7 cellular contexts compared by ENCODE assay signal in genomic region chr14:105698940-105699556, GRCh38.
DNase-seq lines count a peak whose midpoint lies in the region; ATAC-seq and TF ChIP-seq lines count a peak whose summit lies in the region.
"Not testable (repeated sequence)": the region's sequence is repeated elsewhere in the genome, so short reads cannot be mapped to it uniquely, and the experiment has no call there.

No MANE protein-coding gene starts in this region.

- peak; percentile 17 for ATAC-seq in HG02981 (IDR thresholded peaks at IDR 0.05; ENCODE audit: unreplicated experiment)
- peak; percentile 53 for ATAC-seq in PC-3
- ATAC-seq in heart right ventricle, result peak in 7 of 8 donors; percentile 33 to 65 (median 55)
- ATAC-seq in memory B cell (ENCODE audit: low read depth), result peak; percentile 23
- peak; percentile 36 for ATAC-seq in stimulated activated effector memory CD8-positive, alpha-beta T cell treated with anti-CD3 and anti-CD28 coated beads, Interleukin-12 subunit alpha, Interleukin-12 subunit beta, amount 100 ng/mL, for 72 hours

- WGBS in heart right ventricle, 2 donors, result 84 to 93% methylated on average over 12 to 13 of the region's 27 CpGs

- DNase-seq in PC-3; heart right ventricle; stimulated activated effector memory CD8-positive, alpha-beta T cell treated with anti-CD3 and anti-CD28 coated beads, Interleukin-12 subunit alpha, Interleukin-12 subunit beta, amount 100 ng/mL, for 72 hours (ENCODE audit: low spot score in 2 of 2): not testable (repeated sequence)
- peak; percentile 40 for DNase-seq in activated CD8-positive, alpha-beta memory T cell treated with anti-CD3 and anti-CD28 coated beads, Interleukin-2, amount 50 U/mL, for 48 hours
- peak in 1 of 2 donors; percentile 57 for DNase-seq in memory B cell (ENCODE audit: low spot score in 2 of 2)

- H3K4me3 Mint-ChIP-seq in memory B cell; stimulated activated effector memory CD8-positive, alpha-beta T cell treated with anti-CD3 and anti-CD28 coated beads, Interleukin-12 subunit alpha, Interleukin-12 subunit beta, amount 100 ng/mL, for 72 hours: not testable (repeated sequence)

- not testable (repeated sequence) for H3K36me3 Mint-ChIP-seq in memory B cell; stimulated activated effector memory CD8-positive, alpha-beta T cell treated with anti-CD3 and anti-CD28 coated beads, Interleukin-12 subunit alpha, Interleukin-12 subunit beta, amount 100 ng/mL, for 72 hours

- intact Hi-C loops in PC-3 (cut with micrococcal nuclease), result not testable (repeated sequence)
- intact Hi-C loops in heart right ventricle (cut with DNase I), result loop anchor here in 1 of 10 donors (10.0 kb wide), 1 partner anchor 246 kb away; no protein-coding TSS in a partner anchor

- H3K4me1 Mint-ChIP-seq in memory B cell, result peaks cover 50% of the 10 kb centered on the region
- H3K4me1 Mint-ChIP-seq in stimulated activated effector memory CD8-positive, alpha-beta T cell treated with anti-CD3 and anti-CD28 coated beads, Interleukin-12 subunit alpha, Interleukin-12 subunit beta, amount 100 ng/mL, for 72 hours, result peaks cover 32% of the 10 kb centered on the region

- not testable (repeated sequence) for H2AFZ ChIP-seq in PC-3 (ENCODE audit: low read length)

- not testable (repeated sequence) for H3K79me2 ChIP-seq in PC-3 (ENCODE audit: low read length)

- H3K4me3 ChIP-seq in GM12875 (ENCODE audit: low read depth, low read length), result peak overlapping the region; percentile 21
- H3K4me3 ChIP-seq in PC-3 (ENCODE audit: low read length); heart right ventricle: not testable (repeated sequence)

- H3K9me2 ChIP-seq in PC-3 (replicated peaks; ENCODE audit: low read length), result not testable (repeated sequence)

- not testable (repeated sequence) for H3K9ac ChIP-seq in PC-3 (ENCODE audit: low read length)

- not testable (repeated sequence) for H4K20me1 ChIP-seq in PC-3 (ENCODE audit: low read length)

- not testable (repeated sequence) for H3K27me3 ChIP-seq in PC-3 (ENCODE audit: low read length)
- peaks cover 0 to 12% (median 0%) of the 10 kb centered on the region in 7 donors for H3K27me3 ChIP-seq in heart right ventricle

- CTCF ChIA-PET in PC-3 (lab: Charles Lee), result not testable (repeated sequence)

- TF ChIP-seq CTCF in GM12875 (IDR thresholded peaks at IDR 0.05; ENCODE audit: borderline replicate concordance, insufficient read depth, low read depth, low read length); PC-3 (conservative IDR thresholded peaks at IDR 0.05; ENCODE audit: low read depth, low read length); heart right ventricle (IDR thresholded peaks at IDR 0.05): not testable (repeated sequence)

- H3K27ac ChIP-seq in PC-3 (ENCODE audit: low read length); heart right ventricle: not testable (repeated sequence)

- not testable (repeated sequence) for H3K9me3 Mint-ChIP-seq in memory B cell; stimulated activated effector memory CD8-positive, alpha-beta T cell treated with anti-CD3 and anti-CD28 coated beads, Interleukin-12 subunit alpha, Interleukin-12 subunit beta, amount 100 ng/mL, for 72 hours

- not testable (repeated sequence) for H3K4me2 ChIP-seq in PC-3 (ENCODE audit: low read length)

- H3K27ac Mint-ChIP-seq in memory B cell; stimulated activated effector memory CD8-positive, alpha-beta T cell treated with anti-CD3 and anti-CD28 coated beads, Interleukin-12 subunit alpha, Interleukin-12 subunit beta, amount 100 ng/mL, for 72 hours: not testable (repeated sequence)

- H3K36me3 ChIP-seq in PC-3 (ENCODE audit: low read depth, low read length); heart right ventricle: not testable (repeated sequence)

- H3K9me3 ChIP-seq in PC-3 (ENCODE audit: low read length); heart right ventricle: not testable (repeated sequence)

- POLR2A ChIA-PET in PC-3 (lab: Charles Lee; ENCODE audit: unreplicated experiment), result not testable (repeated sequence)

- H3K27me3 Mint-ChIP-seq in memory B cell, result not testable (repeated sequence)

- not testable (repeated sequence) for H3F3A ChIP-seq in PC-3 (ENCODE audit: low read length, unreplicated experiment)

- BruUV-seq in PC-3 (replicated peaks; lab: Mats Ljungman, UMichigan), result not testable (repeated sequence)

- H3K4me1 ChIP-seq in PC-3 (ENCODE audit: insufficient read depth, low read length); heart right ventricle: not testable (repeated sequence)
